In genomic region chr2:226478121-226478809, GRCh38 we compare ENCODE assay signal across 10 cellular contexts.
DNase-seq lines count a peak whose midpoint lies in the region; ATAC-seq, FAIRE-seq and TF ChIP-seq lines count a peak whose summit lies in the region.
"Had no signal": no experiment of that assay in that cellular context is flagged by ENCODE, and none has a peak within 500 bp of the region (broad histone marks: within the 10 kb centered on the region; RNA-seq: fewer than 3 reads in every experiment).

No MANE protein-coding gene starts in this region.

- no peak overlapping the region for H2BK120ac ChIP-seq in H9 (ENCODE audit: low read depth, low read length, poor library complexity, severe bottlenecking)

- H2BK12ac ChIP-seq in H9 (ENCODE audit: insufficient read length, low read depth, low read length), result no peak overlapping the region

- no peak overlapping the region for H3K56ac ChIP-seq in H9 (ENCODE audit: insufficient read length, low read depth, low read length)

- H3K9ac ChIP-seq in H9 (ENCODE audit: extremely low read depth, insufficient read length, low read length) (no peak overlapping the region), kidney (ENCODE audit: low read length in 2 of 2) (no peak overlapping the region)

- no peak overlapping the region for H3K4ac ChIP-seq in H9 (ENCODE audit: low read depth, low read length)

- H2AK5ac ChIP-seq in H9 (ENCODE audit: insufficient read length, low read length), result no peak overlapping the region

- H3K36me3 Mint-ChIP-seq in H9 (ENCODE audit: insufficient read depth in 1 of 3, low read depth in 3 of 3), result peaks cover 0 to 9% (median 2%) of the 10 kb centered on the region in 3 experiments; a peak in 4 of 7 replicates

- H3K27me3 ChIP-seq in H9 (ENCODE audit: insufficient read depth, low read length) (no peaks in the 10 kb centered on the region), small intestine (ENCODE audit: control insufficient read depth in 2 of 2, insufficient read depth in 2 of 2, low read length in 2 of 2) (no peaks in the 10 kb centered on the region)

- H3K23ac ChIP-seq in H9 (ENCODE audit: insufficient read length, low read depth, low read length), result no peak overlapping the region

- peaks cover 0 to under 1% of the 10 kb centered on the region in 2 experiments; a peak in 2 of 5 replicates for H3K9me3 Mint-ChIP-seq in H9

- ATAC-seq in HG02763 (IDR thresholded peaks at IDR 0.05; ENCODE audit: unreplicated experiment) (no peak), HG02798 (IDR thresholded peaks at IDR 0.05; ENCODE audit: poor library complexity, unreplicated experiment) (no peak)

- H2BK15ac ChIP-seq in H9 (ENCODE audit: low read depth, low read length), result no peak overlapping the region

- DNase-seq in H9, result peak; percentile 31
- peak; percentile 96 for DNase-seq in astrocyte of the spinal cord (ENCODE audit: low read depth, low spot score)
- peak; percentile 63 for DNase-seq in kidney
- peak; percentile 88 for DNase-seq in small intestine
- no peak for DNase-seq in NCI-H1694 treated with DMSO at 0.1 percent for 48 hours (lab: John Stamatoyannopoulos, UW)
- no peak for DNase-seq in NCI-H748 (lab: John Stamatoyannopoulos, UW; ENCODE audit: unreplicated experiment)
- DNase-seq: MM.1S had no signal

- H3K79me1 ChIP-seq in H9 (ENCODE audit: insufficient read depth, low read depth, low read length, poor library complexity, severe bottlenecking), result no peaks in the 10 kb centered on the region

- no peak overlapping the region for H4K5ac ChIP-seq in H9 (ENCODE audit: insufficient read length, low read depth, low read length)

- no peak overlapping the region for H4K91ac ChIP-seq in H9 (ENCODE audit: insufficient read length, low read depth, low read length)

- no peak overlapping the region for H3K4me2 ChIP-seq in H9 (ENCODE audit: insufficient read depth, insufficient read length, low read length)

- no peaks in the 10 kb centered on the region for H3K36me3 ChIP-seq in kidney (ENCODE audit: control insufficient read depth in 1 of 2, insufficient read depth in 2 of 2, low read length in 2 of 2)
- no peaks in the 10 kb centered on the region for H3K36me3 ChIP-seq in small intestine (ENCODE audit: control insufficient read depth in 2 of 2, insufficient read depth in 2 of 2, low read length in 2 of 2)

- H3K4me3 ChIP-seq in astrocyte of the spinal cord (ENCODE audit: low read depth, low read length) (no peak overlapping the region), kidney (ENCODE audit: low read length in 2 of 2) (no peak overlapping the region), small intestine (ENCODE audit: low read depth in 1 of 2, low read length in 2 of 2) (no peak overlapping the region)

- no peak overlapping the region for H2BK5ac ChIP-seq in H9 (ENCODE audit: insufficient read length, low read length)

- TF ChIP-seq CTCF in H9 (conservative IDR thresholded peaks at IDR 0.05) (no peak), astrocyte of the spinal cord (IDR thresholded peaks at IDR 0.05; ENCODE audit: low read depth, low read length) (no peak), kidney (IDR thresholded peaks at IDR 0.05; ENCODE audit: borderline replicate concordance, extremely low read depth, insufficient read depth) (no peak)

- intact Hi-C loops in kidney (cut with DNase I), result no loop called here

- H3K27ac ChIP-seq in H9 (ENCODE audit: insufficient read length, low read depth, low read length) (no peak overlapping the region), kidney (ENCODE audit: low read depth in 2 of 2, low read length in 2 of 2) (peak overlapping the region; percentile 9 to 79), small intestine (ENCODE audit: low read depth in 1 of 2, low read length in 1 of 2) (peak overlapping the region in 1 of 2 donors; percentile 38)

- no peak overlapping the region for H4K8ac ChIP-seq in H9 (replicated peaks; ENCODE audit: insufficient read length, low read depth, low read length)

- H3K14ac ChIP-seq in H9 (ENCODE audit: insufficient read depth, low read length), result peak overlapping the region; percentile 39; the same call in 1 of the 2 replicates

- H3K23me2 ChIP-seq in H9 (ENCODE audit: insufficient read length, low read depth, low read length, poor library complexity, severe bottlenecking), result no peaks in the 10 kb centered on the region

- H3K4me3 Mint-ChIP-seq in H9, result no peak overlapping the region

- in situ Hi-C loops in astrocyte of the spinal cord (cut with HindIII; ENCODE audit: low sequenced_read_pairs), result no loop called here

- no CpG with 5 or more reads among the region's 8 CpGs for WGBS in H9 (ENCODE audit: extremely low coverage, insufficient read length, low lambda C conversion rate)
- WGBS in small intestine, 3 donors, result 60 to 72% (median 67%) methylated on average over 8 of the region's 8 CpGs

- H2AFZ ChIP-seq in H9 (ENCODE audit: low read length), result no peak overlapping the region

- H3K18ac ChIP-seq in H9 (ENCODE audit: insufficient read length, low read depth, low read length), result no peak overlapping the region

- no peak overlapping the region for H3K27ac Mint-ChIP-seq in H9

- H3K79me2 ChIP-seq in H9 (ENCODE audit: insufficient read depth, low read length), result no peaks in the 10 kb centered on the region

- H3K9me3 ChIP-seq in H9 (ENCODE audit: control insufficient read depth, low read depth, low read length) (no peaks in the 10 kb centered on the region), kidney (ENCODE audit: control insufficient read depth in 1 of 2, low read length in 2 of 2) (no peaks in the 10 kb centered on the region), small intestine (ENCODE audit: control insufficient read depth, low read depth) (no peaks in the 10 kb centered on the region)

- FAIRE-seq in kidney (lab: Jason Lieb, UNC) (no peak), small intestine (lab: Jason Lieb, UNC) (no peak)
- FAIRE-seq: GM18507 had no signal

- no peaks in the 10 kb centered on the region; the same call in 1 of the 2 replicates for H3K27me3 Mint-ChIP-seq in H9 (ENCODE audit: low read depth)

- H3K4me1 ChIP-seq in H9 (ENCODE audit: insufficient read depth, low read length) (peaks cover 2% of the 10 kb centered on the region; the same call in 1 of the 2 replicates), kidney (ENCODE audit: control insufficient read depth in 1 of 2, insufficient read depth in 1 of 2, low read depth in 1 of 2, low read length in 2 of 2) (peaks cover 0 to 10% of the 10 kb centered on the region in 2 donors), small intestine (ENCODE audit: control insufficient read depth in 2 of 2, insufficient read depth in 1 of 2, low read depth in 1 of 2, low read length in 1 of 2) (no peaks in the 10 kb centered on the region)

- H3K4me1 Mint-ChIP-seq in H9, result peaks cover 40 to 53% of the 10 kb centered on the region in 2 experiments

- no peak overlapping the region for H3T11ph ChIP-seq in H9 (ENCODE audit: low read length)

- H2BK20ac ChIP-seq in H9 (ENCODE audit: low read depth, low read length, poor library complexity, severe bottlenecking), result no peak overlapping the region

- H4K20me1 ChIP-seq in H9 (ENCODE audit: control insufficient read depth, insufficient read depth, insufficient read length), result no peaks in the 10 kb centered on the region

Comparison
In these comparisons a context has a peak if more than half of its experiments do, and no peak if none do; other contexts are left out.
1. DNase-seq: peak in H9 (single experiment), astrocyte of the spinal cord (single experiment), kidney (single experiment) and small intestine (single experiment); none in NCI-H1694 treated with DMSO at 0.1 percent for 48 hours (single experiment) and NCI-H748 (single experiment).